In the genomic region with DNA sequence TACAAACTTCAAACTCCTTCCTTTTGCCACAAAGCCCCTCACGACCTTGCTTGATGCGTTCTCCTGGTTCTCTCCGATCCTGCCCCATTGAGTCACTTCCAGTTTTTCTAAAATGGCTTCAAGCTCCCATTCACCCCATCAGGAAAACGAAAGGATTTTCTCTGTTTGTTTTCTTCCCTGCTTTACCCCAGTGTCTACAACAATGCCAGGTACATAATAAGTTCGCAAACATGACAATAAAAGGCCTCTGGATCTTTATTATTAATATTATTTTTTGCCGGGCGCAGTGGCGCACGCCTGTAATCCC, we compare ENCODE assay signal across 8 cellular contexts. TPM values are rescaled to one million over a fixed set of nuclear protein-coding genes. Genes with fewer than 3 reads are reported as not detected.
DNase-seq lines count a peak whose midpoint lies in the region; ATAC-seq and TF ChIP-seq lines count a peak whose summit lies in the region.

No MANE protein-coding gene starts in this region.

- H3K4me1 ChIP-seq in Peyer's patch (peaks cover 0 to 15% (median 0%) of the 10 kb centered on the region in 4 donors), esophagus (ENCODE audit: control insufficient read depth in 2 of 2, insufficient read depth in 2 of 2, low read length in 1 of 2) (peaks cover 0 to 2% of the 10 kb centered on the region in 2 donors), parathyroid adenoma (peaks cover 20% of the 10 kb centered on the region)

- H3K9ac ChIP-seq in parathyroid adenoma = peak overlapping the region; percentile 34

- DNase-seq in DMS53 (lab: John Stamatoyannopoulos, UW) (peak; percentile 93), Peyer's patch (no peak), NCI-H345 treated with DMSO at 0.1 percent for 48 hours (lab: John Stamatoyannopoulos, UW; ENCODE audit: unreplicated experiment) (no peak)
- DNase-seq in stimulated activated CD4-positive, alpha-beta T cell treated with anti-CD3 and anti-CD28 coated beads, Interleukin-15, amount 100 ng/mL, for 24 hours = no peak

- TF ChIP-seq CTCF in Peyer's patch (IDR thresholded peaks at IDR 0.05) = no peak
- TF ChIP-seq CTCF in parathyroid adenoma (IDR thresholded peaks at IDR 0.05) = no peak

- peak overlapping the region; percentile 90 for H3K4me2 ChIP-seq in parathyroid adenoma (ENCODE audit: low read length)

- H2AFZ ChIP-seq in parathyroid adenoma = peak overlapping the region; percentile 82

- H3K9me3 ChIP-seq in Peyer's patch = no peaks in the 10 kb centered on the region
- no peaks in the 10 kb centered on the region for H3K9me3 ChIP-seq in esophagus (ENCODE audit: control insufficient read depth in 2 of 2, insufficient read depth in 1 of 2, low read depth in 1 of 2, low read length in 1 of 2)
- H3K9me3 ChIP-seq in parathyroid adenoma (ENCODE audit: control insufficient read depth, low read length) = no peaks in the 10 kb centered on the region

- TF ChIP-seq POLR2A in Peyer's patch (IDR thresholded peaks at IDR 0.05) = no peak

- 20 to 27% methylated on average over 9 of the region's 9 CpGs for WGBS in esophagus, 2 donors

- peak overlapping the region; percentile 95 to 99 (median 98) for H3K27ac ChIP-seq in Peyer's patch
- H3K27ac ChIP-seq in esophagus (ENCODE audit: low read depth in 2 of 2, low read length in 1 of 2) = peak overlapping the region; percentile 94 to 99
- H3K27ac ChIP-seq in parathyroid adenoma = peak overlapping the region; percentile 98

- H3K27me3 ChIP-seq in Peyer's patch = no peaks in the 10 kb centered on the region
- H3K27me3 ChIP-seq in esophagus (ENCODE audit: control insufficient read depth in 1 of 2, insufficient read depth in 2 of 2, low read length in 2 of 2) = no peaks in the 10 kb centered on the region
- no peaks in the 10 kb centered on the region for H3K27me3 ChIP-seq in parathyroid adenoma (ENCODE audit: control insufficient read depth, insufficient read depth, low read length)

- peaks cover 0 to 42% (median 0%) of the 10 kb centered on the region in 3 donors for H3K36me3 ChIP-seq in Peyer's patch
- H3K36me3 ChIP-seq in esophagus (ENCODE audit: control insufficient read depth in 2 of 2, insufficient read depth in 2 of 2, low read length in 1 of 2) = peaks cover 11 to 24% of the 10 kb centered on the region in 2 donors
- H3K36me3 ChIP-seq in parathyroid adenoma (ENCODE audit: control insufficient read depth, insufficient read depth, low read length) = no peaks in the 10 kb centered on the region

- peaks cover 6% of the 10 kb centered on the region for H3K79me2 ChIP-seq in parathyroid adenoma

- ATAC-seq in HG02759 (IDR thresholded peaks at IDR 0.05; ENCODE audit: unreplicated experiment) = no peak
- no peak for ATAC-seq in HG03442 (IDR thresholded peaks at IDR 0.05; ENCODE audit: unreplicated experiment)

- H3K4me3 ChIP-seq in Peyer's patch = peak overlapping the region; percentile 85 to 97 (median 90)
- peak overlapping the region; percentile 76 to 95 for H3K4me3 ChIP-seq in esophagus (ENCODE audit: low read depth in 1 of 2, low read length in 2 of 2)
- peak overlapping the region; percentile 98 for H3K4me3 ChIP-seq in parathyroid adenoma (ENCODE audit: low read depth, low read length)

RNA-seq across cellular contexts. Expression of a gene that starts 0.8 kb away (rescaled TPM):
- total RNA-seq in Peyer's patch = 10 to 100 TPM in 3 of 4 donors, 1 to 10 TPM in 1; 9.1 to 22.4 (median 15.2) TPM
- 10 to 100 TPM; 12.2 to 19.1 TPM for polyA plus RNA-seq in esophagus

RNA-seq across cellular contexts. Expression of a gene that starts 19.2 kb away (rescaled TPM):
- total RNA-seq in Peyer's patch = 10 to 100 TPM in 2 of 4 donors, 1 to 10 TPM in 2; 4.1 to 18.2 (median 11.6) TPM
- polyA plus RNA-seq in esophagus = 10 to 100 TPM; 20.7 to 21.5 TPM

RNA-seq across cellular contexts. Expression of a gene that starts 20.6 kb away (rescaled TPM):
- 100 to 1,000 TPM; 148 to 277 (median 218) TPM for total RNA-seq in Peyer's patch
- polyA plus RNA-seq in esophagus = 100 to 1,000 TPM; 213 to 241 TPM

RNA-seq across cellular contexts. Expression of a gene that starts 21.8 kb away (rescaled TPM):
- total RNA-seq in Peyer's patch = 1 to 10 TPM in 2 of 4 donors, under 1 TPM in 2; 0.18 to 6.6 (median 2.0) TPM
- 1 to 10 TPM in 1 of 2 donors, under 1 TPM in 1; 0.68 to 1.2 TPM for polyA plus RNA-seq in esophagus

RNA-seq across cellular contexts. Expression of a gene that starts 31.8 kb away (rescaled TPM):
- 1 to 10 TPM; 1.4 to 7.4 (median 3.0) TPM for total RNA-seq in Peyer's patch
- polyA plus RNA-seq in esophagus = 1 to 10 TPM; 1.0 to 1.1 TPM
